Comparison of ENCODE assay signal across 16 cellular contexts in genomic region chr18:23239885-23240608, GRCh38.
"Had no signal": no experiment of that assay in that cellular context is flagged by ENCODE, and none has a peak within 500 bp of the region (broad histone marks: within the 10 kb centered on the region; RNA-seq: fewer than 3 reads in every experiment).

No MANE protein-coding gene starts in this region.

- ATAC-seq: activated CD4-positive, alpha-beta T cell treated with anti-CD3 and anti-CD28 coated beads for 36 hours; activated CD8-positive, alpha-beta T cell treated with anti-CD3 and anti-CD28 coated beads, Interleukin-2, amount 10 ng/mL, durations not matched to agents 7 days and 5 days; effector memory CD8-positive, alpha-beta T cell; gastroesophageal sphincter had no signal

- H3K4me3 Mint-ChIP-seq: activated CD4-positive, alpha-beta T cell treated with anti-CD3 and anti-CD28 coated beads for 36 hours; activated CD8-positive, alpha-beta T cell treated with anti-CD3 and anti-CD28 coated beads, Interleukin-2, amount 10 ng/mL, durations not matched to agents 7 days and 5 days; activated naive CD4-positive, alpha-beta T cell treated with anti-CD3 and anti-CD28 coated beads for 36 hours; effector memory CD8-positive, alpha-beta T cell had no signal

- H3K9me3 Mint-ChIP-seq: activated naive CD4-positive, alpha-beta T cell treated with anti-CD3 and anti-CD28 coated beads for 36 hours; effector memory CD8-positive, alpha-beta T cell; neural progenitor cell had no signal

- H3K27me3 Mint-ChIP-seq: activated CD4-positive, alpha-beta T cell treated with anti-CD3 and anti-CD28 coated beads for 36 hours; effector memory CD8-positive, alpha-beta T cell had no signal

- H3K36me3 ChIP-seq: neural progenitor cell, thyroid gland, uterus had no signal

- H3K9ac ChIP-seq: neural progenitor cell had no signal

- H3K4me2 ChIP-seq: neural progenitor cell had no signal

- DNase-seq: activated CD4-positive, alpha-beta T cell treated with anti-CD3 and anti-CD28 coated beads for 36 hours; activated CD8-positive, alpha-beta memory T cell treated with anti-CD3 and anti-CD28 coated beads, Interleukin-2, amount 50 U/mL, for 48 hours; activated CD8-positive, alpha-beta T cell treated with anti-CD3 and anti-CD28 coated beads, Interleukin-2, amount 10 ng/mL, durations not matched to agents 7 days and 5 days; activated naive CD4-positive, alpha-beta T cell treated with anti-CD3 and anti-CD28 coated beads for 36 hours; caudate nucleus; effector memory CD8-positive, alpha-beta T cell; kidney glomerular epithelial cell; midbrain; stimulated activated CD4-positive, alpha-beta T cell treated with anti-CD3 and anti-CD28 coated beads, Interleukin-15, amount 100 ng/mL, for 24 hours; stimulated activated CD4-positive, alpha-beta T cell treated with anti-CD3 and anti-CD28 coated beads, Interleukin-4, amount 100 ng/mL, for 24 hours; stomach; T-helper 9 cell; thyroid gland; uterus had no signal

- H3K27ac ChIP-seq: neural progenitor cell, stomach, uterus had no signal

- H2AFZ ChIP-seq: neural progenitor cell had no signal

- H3K27ac Mint-ChIP-seq: activated CD4-positive, alpha-beta T cell treated with anti-CD3 and anti-CD28 coated beads for 36 hours; activated naive CD4-positive, alpha-beta T cell treated with anti-CD3 and anti-CD28 coated beads for 36 hours; effector memory CD8-positive, alpha-beta T cell; neural progenitor cell had no signal

- H3K4me1 ChIP-seq: uterus had no signal

- H3K27me3 ChIP-seq: gastroesophageal sphincter, neural progenitor cell, stomach, thyroid gland, uterus had no signal

- H3K9me3 ChIP-seq: gastroesophageal sphincter, stomach, thyroid gland, uterus had no signal

- H3K4me3 ChIP-seq: gastroesophageal sphincter, neural progenitor cell, stomach, thyroid gland, uterus had no signal
